ENCODE assay signal across 1 cellular context in genomic region chr10:99906470-99906869, GRCh38.
TF ChIP-seq lines count a peak whose summit lies in the region.

No MANE protein-coding gene starts in this region.

TF ChIP-seq in SK-N-SH, 30 proteins besides CTCF, POLR2A, EP300 and RAD21 (continued from another document):
- TF ChIP-seq, protein P1, sequence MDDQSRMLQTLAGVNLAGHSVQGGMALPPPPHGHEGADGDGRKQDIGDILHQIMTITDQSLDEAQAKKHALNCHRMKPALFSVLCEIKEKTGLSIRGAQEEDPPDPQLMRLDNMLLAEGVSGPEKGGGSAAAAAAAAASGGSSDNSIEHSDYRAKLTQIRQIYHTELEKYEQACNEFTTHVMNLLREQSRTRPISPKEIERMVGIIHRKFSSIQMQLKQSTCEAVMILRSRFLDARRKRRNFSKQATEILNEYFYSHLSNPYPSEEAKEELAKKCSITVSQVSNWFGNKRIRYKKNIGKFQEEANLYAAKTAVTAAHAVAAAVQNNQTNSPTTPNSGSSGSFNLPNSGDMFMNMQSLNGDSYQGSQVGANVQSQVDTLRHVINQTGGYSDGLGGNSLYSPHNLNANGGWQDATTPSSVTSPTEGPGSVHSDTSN (IDR thresholded peaks at IDR 0.05) = 0 out of 2 replicates have a peak, but pooled peaks have one; percentile 13
- TF ChIP-seq RXRA (IDR thresholded peaks at IDR 0.05; ENCODE audit: borderline replicate concordance, low read depth) = peak; percentile 43; the same call in 1 of the 2 replicates
- TF ChIP-seq FOSL2 (IDR thresholded peaks at IDR 0.05; ENCODE audit: borderline replicate concordance, low read depth) = peak; percentile 55; the same call in 1 of the 2 replicates
